14 cellular contexts compared by ENCODE assay signal in genomic region chr6:34317172-34317477, GRCh38.
DNase-seq lines count a peak whose midpoint lies in the region; ATAC-seq and TF ChIP-seq lines count a peak whose summit lies in the region.
"Had no signal": no experiment of that assay in that cellular context is flagged by ENCODE, and none has a peak within 500 bp of the region (broad histone marks: within the 10 kb centered on the region; RNA-seq: fewer than 3 reads in every experiment).

No MANE protein-coding gene starts in this region.

- H3K9ac ChIP-seq in OCI-LY1 (ENCODE audit: low read length) = no peak overlapping the region
- H3K9ac ChIP-seq: neural progenitor cell had no signal

- H3K4me3 ChIP-seq in OCI-LY1 (ENCODE audit: low read depth, low read length, poor library complexity, severe bottlenecking) (no peak overlapping the region), esophagus muscularis mucosa (no peak overlapping the region)
- H3K4me3 ChIP-seq: neural progenitor cell, PC-9 had no signal

- H2AFZ ChIP-seq in OCI-LY1 (ENCODE audit: low read length) = no peak overlapping the region
- H2AFZ ChIP-seq: neural progenitor cell, PC-9 had no signal

- H3K27me3 Mint-ChIP-seq in activated CD8-positive, alpha-beta memory T cell treated with anti-CD3 and anti-CD28 coated beads, Interleukin-2, amount 10 ng/mL, durations not matched to agents 7 days and 5 days = no peaks in the 10 kb centered on the region
- no peaks in the 10 kb centered on the region for H3K27me3 Mint-ChIP-seq in stimulated activated naive B cell treated with anti-CD40 and anti-IgM and Interleukin-4, amounts not matched to agents 10 μg/mL and 1 μg/mL and 100 μg/mL, for 72 hours

- TF ChIP-seq POLR2A in esophagus muscularis mucosa (IDR thresholded peaks at IDR 0.05; ENCODE audit: low read depth) = no peak

- 0 out of 2 replicates have a peak, but pooled peaks cover 3% of the 10 kb centered on the region for H3F3A ChIP-seq in OCI-LY1 (ENCODE audit: insufficient read depth, low read length)

- intact Hi-C loops in esophagus muscularis mucosa (cut with DNase I) = no loop called here
- intact Hi-C loops in posterior cingulate gyrus (cut with DNase I) = loop anchor here (5.0 to 10.0 kb wide), 2 partner anchors 58 to 75 kb away; partner anchors contain the start of gene NUDT3

- peaks cover 40% of the 10 kb centered on the region for H3K4me1 Mint-ChIP-seq in activated CD8-positive, alpha-beta memory T cell treated with anti-CD3 and anti-CD28 coated beads, Interleukin-2, amount 10 ng/mL, durations not matched to agents 7 days and 5 days
- peaks cover 37 to 71% of the 10 kb centered on the region in 2 donors for H3K4me1 Mint-ChIP-seq in stimulated activated naive B cell treated with anti-CD40 and anti-IgM and Interleukin-4, amounts not matched to agents 10 μg/mL and 1 μg/mL and 100 μg/mL, for 72 hours

- H3K27me3 ChIP-seq in OCI-LY1 (ENCODE audit: insufficient read depth, low read length) = no peaks in the 10 kb centered on the region
- no peaks in the 10 kb centered on the region for H3K27me3 ChIP-seq in esophagus muscularis mucosa
- H3K27me3 ChIP-seq: neural progenitor cell had no signal

- H3K9me3 Mint-ChIP-seq in activated CD8-positive, alpha-beta memory T cell treated with anti-CD3 and anti-CD28 coated beads, Interleukin-2, amount 10 ng/mL, durations not matched to agents 7 days and 5 days (ENCODE audit: low read depth) = no peaks in the 10 kb centered on the region
- H3K9me3 Mint-ChIP-seq in stimulated activated naive B cell treated with anti-CD40 and anti-IgM and Interleukin-4, amounts not matched to agents 10 μg/mL and 1 μg/mL and 100 μg/mL, for 72 hours = no peaks in the 10 kb centered on the region
- H3K9me3 Mint-ChIP-seq: neural progenitor cell had no signal

- TF ChIP-seq EP300 in esophagus muscularis mucosa (IDR thresholded peaks at IDR 0.05) = no peak

- peak; percentile 36 for ATAC-seq in activated CD8-positive, alpha-beta memory T cell treated with anti-CD3 and anti-CD28 coated beads, Interleukin-2, amount 10 ng/mL, durations not matched to agents 7 days and 5 days
- ATAC-seq in stimulated activated naive B cell treated with anti-CD40 and anti-IgM and Interleukin-4, amounts not matched to agents 10 μg/mL and 1 μg/mL and 100 μg/mL, for 72 hours (replicated peaks) = peak; percentile 35 to 54
- ATAC-seq in GM18517 (IDR thresholded peaks at IDR 0.05; ENCODE audit: unreplicated experiment) = no peak
- ATAC-seq: left ventricle myocardium superior had no signal

- peak overlapping the region; percentile 63 for H3K27ac ChIP-seq in OCI-LY1 (ENCODE audit: low read depth, low read length, poor library complexity, severe bottlenecking)
- H3K27ac ChIP-seq in esophagus muscularis mucosa (replicated peaks in 1 of 4) = no peak overlapping the region
- H3K27ac ChIP-seq: neural progenitor cell, PC-9 had no signal

- H3K9me3 ChIP-seq in OCI-LY1 (ENCODE audit: low read length) (no peaks in the 10 kb centered on the region), esophagus muscularis mucosa (no peaks in the 10 kb centered on the region)

- H3K79me2 ChIP-seq in OCI-LY1 (ENCODE audit: insufficient read depth, low read length) = peaks cover 24% of the 10 kb centered on the region

- H3K4me2 ChIP-seq in OCI-LY1 (ENCODE audit: low read length) = peak overlapping the region; percentile 56
- H3K4me2 ChIP-seq: neural progenitor cell, PC-9 had no signal

- TF ChIP-seq CTCF in OCI-LY1 (IDR thresholded peaks at IDR 0.05; ENCODE audit: low read length) = no peak
- TF ChIP-seq CTCF in esophagus muscularis mucosa (IDR thresholded peaks at IDR 0.05) = no peak

- no peak for DNase-seq in activated CD8-positive, alpha-beta memory T cell treated with anti-CD3 and anti-CD28 coated beads, Interleukin-2, amount 10 ng/mL, durations not matched to agents 7 days and 5 days
- no peak for DNase-seq in activated CD8-positive, alpha-beta memory T cell treated with anti-CD3 and anti-CD28 coated beads, Interleukin-2, amount 50 U/mL, for 48 hours
- DNase-seq in esophagus muscularis mucosa (ENCODE audit: extremely low spot score) (peak; percentile 17), midbrain (lab: John Stamatoyannopoulos, UW) (no peak), posterior cingulate gyrus (no peak)
- DNase-seq in stimulated activated naive B cell treated with anti-CD40 and anti-IgM and Interleukin-4, amounts not matched to agents 10 μg/mL and 1 μg/mL and 100 μg/mL, for 72 hours = no peak
- DNase-seq: activated T-cell treated with anti-CD3 and anti-CD28 coated beads, Interleukin-2, amount 50 U/mL, for 48 hours; hypothalamus; left ventricle myocardium superior; NCI-H1048; PC-9 had no signal

- H3K36me3 ChIP-seq in OCI-LY1 (ENCODE audit: insufficient read depth, low read length) (0 out of 2 replicates have a peak, but pooled peaks cover 6% of the 10 kb centered on the region), esophagus muscularis mucosa (no peaks in the 10 kb centered on the region)
- H3K36me3 ChIP-seq: neural progenitor cell had no signal

- H4K20me1 ChIP-seq in OCI-LY1 (ENCODE audit: insufficient read depth, low read length) = no peaks in the 10 kb centered on the region

- peaks cover 1% of the 10 kb centered on the region for H3K36me3 Mint-ChIP-seq in activated CD8-positive, alpha-beta memory T cell treated with anti-CD3 and anti-CD28 coated beads, Interleukin-2, amount 10 ng/mL, durations not matched to agents 7 days and 5 days
- H3K36me3 Mint-ChIP-seq in stimulated activated naive B cell treated with anti-CD40 and anti-IgM and Interleukin-4, amounts not matched to agents 10 μg/mL and 1 μg/mL and 100 μg/mL, for 72 hours = peaks cover 2 to 22% of the 10 kb centered on the region in 2 donors

- H3K27ac Mint-ChIP-seq in activated CD8-positive, alpha-beta memory T cell treated with anti-CD3 and anti-CD28 coated beads, Interleukin-2, amount 10 ng/mL, durations not matched to agents 7 days and 5 days = no peak overlapping the region
- H3K27ac Mint-ChIP-seq in stimulated activated naive B cell treated with anti-CD40 and anti-IgM and Interleukin-4, amounts not matched to agents 10 μg/mL and 1 μg/mL and 100 μg/mL, for 72 hours = peak overlapping the region; percentile 68
- H3K27ac Mint-ChIP-seq: neural progenitor cell had no signal

- no peak overlapping the region for H3K4me3 Mint-ChIP-seq in activated CD8-positive, alpha-beta memory T cell treated with anti-CD3 and anti-CD28 coated beads, Interleukin-2, amount 10 ng/mL, durations not matched to agents 7 days and 5 days
- peak overlapping the region; percentile 21 to 65 for H3K4me3 Mint-ChIP-seq in stimulated activated naive B cell treated with anti-CD40 and anti-IgM and Interleukin-4, amounts not matched to agents 10 μg/mL and 1 μg/mL and 100 μg/mL, for 72 hours
- H3K4me3 Mint-ChIP-seq: neural progenitor cell had no signal

- CTCF ChIA-PET in activated CD8-positive, alpha-beta memory T cell treated with anti-CD3 and anti-CD28 coated beads, Interleukin-2, amount 10 ng/mL, durations not matched to agents 7 days and 5 days (lab: Charles Lee) = interaction anchor here (1.6 kb wide), 1 partner anchor 68 kb away, joined by 4 read pairs; no protein-coding TSS in a partner anchor

- 97% methylated on average over 1 of the region's 1 CpG for WGBS in esophagus muscularis mucosa

- H3K9me2 ChIP-seq in OCI-LY1 (ENCODE audit: low read depth, low read length) = no peaks in the 10 kb centered on the region

- peaks cover 40% of the 10 kb centered on the region for H3K4me1 ChIP-seq in OCI-LY1 (ENCODE audit: insufficient read depth, low read length, severe bottlenecking)
- H3K4me1 ChIP-seq in esophagus muscularis mucosa = peaks cover 35 to 48% (median 40%) of the 10 kb centered on the region in 4 donors
